8 cellular contexts compared by ENCODE assay signal in the genomic region with DNA sequence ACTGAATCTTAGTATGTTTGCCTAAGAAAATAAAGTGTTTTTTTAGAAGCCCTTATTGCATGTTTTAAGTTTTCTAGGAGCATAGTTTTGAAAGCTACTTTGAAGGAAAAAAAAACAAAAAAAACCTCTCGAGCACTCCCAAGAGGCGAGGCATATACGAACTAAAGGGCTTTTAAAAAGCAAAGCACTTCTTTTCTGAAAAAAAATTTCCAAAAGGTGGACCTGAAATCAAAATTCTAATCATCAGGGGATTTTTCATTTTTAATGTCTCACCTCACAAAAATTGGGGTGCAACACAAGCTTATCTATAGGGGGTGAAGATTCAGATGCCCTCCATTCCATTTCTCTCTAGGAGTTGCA. TPM values are rescaled to one million over a fixed set of nuclear protein-coding genes. Genes with fewer than 3 reads are reported as not detected.
DNase-seq lines count a peak whose midpoint lies in the region; ATAC-seq and TF ChIP-seq lines count a peak whose summit lies in the region.

No MANE protein-coding gene starts in this region.

- 0 out of 2 replicates have a peak, but pooled peaks cover 15% of the 10 kb centered on the region for H3K79me2 ChIP-seq in KMS-11 (ENCODE audit: insufficient read depth, low read depth)

- peaks cover 14% of the 10 kb centered on the region for H3K36me3 Mint-ChIP-seq in Caco-2 (ENCODE audit: insufficient read depth, unreplicated experiment)
- peaks cover 30% of the 10 kb centered on the region for H3K36me3 Mint-ChIP-seq in dendritic cell treated with granulocyte-macrophage colony-stimulating factor and Interleukin-4, amounts not matched to agents 40 ng/mL and 50 ng/mL, for 4 days (ENCODE audit: low read depth)
- peaks cover 26% of the 10 kb centered on the region for H3K36me3 Mint-ChIP-seq in natural killer cell treated with Interleukin-12 subunit alpha and Interleukin-12 subunit beta and Interleukin-15 and Interleukin-18, amount 100 ng/mL, for 72 hours

- no peaks in the 10 kb centered on the region for H3K9me3 Mint-ChIP-seq in Caco-2 (ENCODE audit: unreplicated experiment)
- no peaks in the 10 kb centered on the region for H3K9me3 Mint-ChIP-seq in dendritic cell treated with granulocyte-macrophage colony-stimulating factor and Interleukin-4, amounts not matched to agents 40 ng/mL and 50 ng/mL, for 4 days
- H3K9me3 Mint-ChIP-seq in natural killer cell treated with Interleukin-12 subunit alpha and Interleukin-12 subunit beta and Interleukin-15 and Interleukin-18, amount 100 ng/mL, for 72 hours = no peaks in the 10 kb centered on the region

- no peaks in the 10 kb centered on the region for H4K20me1 ChIP-seq in KMS-11 (ENCODE audit: insufficient read depth)

- peak overlapping the region; percentile 92 for H3K27ac Mint-ChIP-seq in Caco-2 (ENCODE audit: unreplicated experiment)
- peak overlapping the region; percentile 97 for H3K27ac Mint-ChIP-seq in dendritic cell treated with granulocyte-macrophage colony-stimulating factor and Interleukin-4, amounts not matched to agents 40 ng/mL and 50 ng/mL, for 4 days
- peak overlapping the region; percentile 89 to 98 for H3K27ac Mint-ChIP-seq in natural killer cell treated with Interleukin-12 subunit alpha and Interleukin-12 subunit beta and Interleukin-15 and Interleukin-18, amount 100 ng/mL, for 72 hours

- no peaks in the 10 kb centered on the region for H3K27me3 ChIP-seq in Caco-2 (replicated peaks; ENCODE audit: control insufficient read depth, insufficient read depth, low read length)
- H3K27me3 ChIP-seq in KMS-11 (ENCODE audit: insufficient read depth, low read depth) = no peaks in the 10 kb centered on the region

- H3K4me3 ChIP-seq in Caco-2 (ENCODE audit: low read depth, low read length) = peak overlapping the region; percentile 53
- H3K4me3 ChIP-seq in KMS-11 (IDR thresholded peaks at IDR 0.05; ENCODE audit: insufficient read depth, low read depth, low read length) = no peak overlapping the region

- DNase-seq in Caco-2 = no peak
- no peak for DNase-seq in natural killer cell treated with Interleukin-12 subunit alpha and Interleukin-12 subunit beta and Interleukin-15 and Interleukin-18, amount 100 ng/mL, for 72 hours (ENCODE audit: low spot score)
- DNase-seq in cerebellum (ENCODE audit: low spot score) = no peak
- DNase-seq in DMS153 treated with DMSO at 0.1 percent for 48 hours (lab: John Stamatoyannopoulos, UW; ENCODE audit: unreplicated experiment) = no peak
- DNase-seq in NCI-H2081 (lab: John Stamatoyannopoulos, UW) = no peak

- H3K4me2 ChIP-seq in KMS-11 = peak overlapping the region; percentile 88

- peaks cover 6% of the 10 kb centered on the region for H3K4me1 Mint-ChIP-seq in Caco-2 (ENCODE audit: low read depth, unreplicated experiment)
- H3K4me1 Mint-ChIP-seq in dendritic cell treated with granulocyte-macrophage colony-stimulating factor and Interleukin-4, amounts not matched to agents 40 ng/mL and 50 ng/mL, for 4 days (ENCODE audit: low read depth) = peaks cover 27% of the 10 kb centered on the region
- H3K4me1 Mint-ChIP-seq in natural killer cell treated with Interleukin-12 subunit alpha and Interleukin-12 subunit beta and Interleukin-15 and Interleukin-18, amount 100 ng/mL, for 72 hours (ENCODE audit: low read depth in 2 of 2) = peaks cover 28 to 37% of the 10 kb centered on the region in 2 donors

- no peaks in the 10 kb centered on the region for H3K9me3 ChIP-seq in Caco-2

- CTCF ChIA-PET in Caco-2 (lab: Charles Lee) = no interaction called here

- BruUV-seq in Caco-2 (replicated peaks; lab: Mats Ljungman, UMichigan) = no TSS peak

- H3K9ac ChIP-seq in KMS-11 = peak overlapping the region; percentile 79

- peak overlapping the region; percentile 95 for H3K4me3 Mint-ChIP-seq in Caco-2 (ENCODE audit: unreplicated experiment)
- H3K4me3 Mint-ChIP-seq in dendritic cell treated with granulocyte-macrophage colony-stimulating factor and Interleukin-4, amounts not matched to agents 40 ng/mL and 50 ng/mL, for 4 days = peak overlapping the region; percentile 97
- peak overlapping the region; percentile 93 for H3K4me3 Mint-ChIP-seq in natural killer cell treated with Interleukin-12 subunit alpha and Interleukin-12 subunit beta and Interleukin-15 and Interleukin-18, amount 100 ng/mL, for 72 hours

- TF ChIP-seq CTCF in Caco-2 (IDR thresholded peaks at IDR 0.05; ENCODE audit: insufficient read depth in 1 of 2, low read depth in 1 of 2, low read length in 1 of 2, severe bottlenecking in 1 of 2, unreplicated experiment in 1 of 2) = no peak
- 0 out of 2 replicates have a peak, but pooled peaks have one; percentile 10 for TF ChIP-seq CTCF in KMS-11 (conservative IDR thresholded peaks at IDR 0.05; ENCODE audit: low read depth, low read length)

- POLR2A ChIA-PET in Caco-2 (lab: Charles Lee) = interaction anchor here (0.6 kb wide), 1 partner anchor 455 kb away, joined by 5 read pairs; no protein-coding TSS in a partner anchor

- peak overlapping the region; percentile 80 for H3K27ac ChIP-seq in KMS-11

- peak overlapping the region; percentile 45 for H2AFZ ChIP-seq in KMS-11 (ENCODE audit: low read depth)

- no peaks in the 10 kb centered on the region for H3K27me3 Mint-ChIP-seq in Caco-2 (ENCODE audit: insufficient read depth, unreplicated experiment)
- H3K27me3 Mint-ChIP-seq in dendritic cell treated with granulocyte-macrophage colony-stimulating factor and Interleukin-4, amounts not matched to agents 40 ng/mL and 50 ng/mL, for 4 days = no peaks in the 10 kb centered on the region
- no peaks in the 10 kb centered on the region for H3K27me3 Mint-ChIP-seq in natural killer cell treated with Interleukin-12 subunit alpha and Interleukin-12 subunit beta and Interleukin-15 and Interleukin-18, amount 100 ng/mL, for 72 hours

- intact Hi-C loops in Caco-2 (cut with micrococcal nuclease; ENCODE audit: unreplicated experiment) = loop anchor here (5.0 kb wide), 1 partner anchor 144 kb away; no protein-coding TSS in a partner anchor
- intact Hi-C loops in dendritic cell treated with granulocyte-macrophage colony-stimulating factor and Interleukin-4, amounts not matched to agents 40 ng/mL and 50 ng/mL, for 4 days (cut with micrococcal nuclease) = loop anchor here (5.0 to 10.0 kb wide), 3 partner anchors 164 to 793 kb away; a partner anchor contains a TSS

- H3K36me3 ChIP-seq in Caco-2 (ENCODE audit: control insufficient read depth, insufficient read depth, low read length) (no peaks in the 10 kb centered on the region), KMS-11 (ENCODE audit: insufficient read depth) (no peaks in the 10 kb centered on the region)

- no peak for ATAC-seq in natural killer cell treated with Interleukin-12 subunit alpha and Interleukin-12 subunit beta and Interleukin-15 and Interleukin-18, amount 100 ng/mL, for 72 hours
- no peak for ATAC-seq in HG02588 (IDR thresholded peaks at IDR 0.05; ENCODE audit: unreplicated experiment)

- no peaks in the 10 kb centered on the region; the same call in 1 of the 2 replicates for H3K4me1 ChIP-seq in Caco-2
- H3K4me1 ChIP-seq in KMS-11 (ENCODE audit: low read depth, poor library complexity, severe bottlenecking) = peaks cover 21% of the 10 kb centered on the region

RNA-seq across cellular contexts. Expression of a gene that starts 0.6 kb away (rescaled TPM):
- total RNA-seq in Caco-2 (2022) (12.3 and 12.9 TPM in 2 replicates), cerebellum (27.8 TPM)
- 10 to 100 TPM; 17.9 to 36.6 TPM for total RNA-seq in natural killer cell treated with Interleukin-12 subunit alpha and Interleukin-12 subunit beta and Interleukin-15 and Interleukin-18, amount 100 ng/mL, for 72 hours

RNA-seq across cellular contexts. Expression of a gene that starts 0.7 kb away (rescaled TPM):
- total RNA-seq in Caco-2 (2022) = 15.5 and 16.8 TPM in 2 replicates
- 10 to 100 TPM; 34.5 to 39.3 TPM for total RNA-seq in natural killer cell treated with Interleukin-12 subunit alpha and Interleukin-12 subunit beta and Interleukin-15 and Interleukin-18, amount 100 ng/mL, for 72 hours
- total RNA-seq in cerebellum = 28.1 TPM
